Comparison of ENCODE assay signal across 8 cellular contexts in genomic region chr20:49750611-49751396, GRCh38. TPM values are rescaled to one million over a fixed set of nuclear protein-coding genes. Genes with fewer than 3 reads are reported as not detected.
DNase-seq lines count a peak whose midpoint lies in the region; ATAC-seq and TF ChIP-seq lines count a peak whose summit lies in the region.

No MANE protein-coding gene starts in this region.

- TF ChIP-seq CTCF in MM.1S (IDR thresholded peaks at IDR 0.05; ENCODE audit: low read length) = no peak
- TF ChIP-seq CTCF in CD4-positive, alpha-beta T cell (IDR thresholded peaks at IDR 0.05) = no peak

- H3F3A ChIP-seq in MM.1S (ENCODE audit: insufficient read depth, low read length) = peaks cover 30% of the 10 kb centered on the region

- no peaks in the 10 kb centered on the region for H3K27me3 ChIP-seq in MM.1S (replicated peaks; ENCODE audit: insufficient read depth, low read length)
- H3K27me3 ChIP-seq in CD4-positive, alpha-beta T cell (ENCODE audit: control insufficient read depth, insufficient read depth, low read length) = peaks cover 3% of the 10 kb centered on the region

- H2AFZ ChIP-seq in MM.1S (ENCODE audit: low read length) = peak overlapping the region; percentile 76

- H4K20me1 ChIP-seq in MM.1S (ENCODE audit: insufficient read depth, low read length) = no peaks in the 10 kb centered on the region

- ATAC-seq in GM18511 (IDR thresholded peaks at IDR 0.05; ENCODE audit: unreplicated experiment) (peak; percentile 84), GM21717 (IDR thresholded peaks at IDR 0.05; ENCODE audit: unreplicated experiment) (peak; percentile 51), HG03565 (IDR thresholded peaks at IDR 0.05; ENCODE audit: unreplicated experiment) (no peak)
- no peak for ATAC-seq in CD4-positive, alpha-beta T cell (ENCODE audit: poor library complexity)

- H3K79me2 ChIP-seq in MM.1S (ENCODE audit: low read length) = no peaks in the 10 kb centered on the region

- no peaks in the 10 kb centered on the region for H3K9me3 Mint-ChIP-seq in CD4-positive, alpha-beta T cell

- peaks cover 36% of the 10 kb centered on the region for H3K27me3 Mint-ChIP-seq in CD4-positive, alpha-beta T cell

- peak overlapping the region; percentile 75 for H3K9ac ChIP-seq in MM.1S (ENCODE audit: low read length)

- no peaks in the 10 kb centered on the region for H3K9me3 ChIP-seq in MM.1S (replicated peaks; ENCODE audit: insufficient read depth, low read length)
- no peaks in the 10 kb centered on the region for H3K9me3 ChIP-seq in CD4-positive, alpha-beta T cell (ENCODE audit: control insufficient read depth, low read length)

- CTCF ChIA-PET in CD4-positive, alpha-beta T cell (lab: Charles Lee) = interaction anchor here (0.7 kb wide), 1 partner anchor 164 kb away, joined by 3 read pairs; no protein-coding TSS in a partner anchor

- intact Hi-C loops in CD4-positive, alpha-beta T cell (cut with DNase I, micrococcal nuclease) = no loop called here

- POLR2A ChIA-PET in CD4-positive, alpha-beta T cell (lab: Charles Lee) = no interaction called here

- DNase-seq in MM.1S = peak; percentile 96
- DNase-seq in myocyte (ENCODE audit: low read depth) = peak; percentile 79
- DNase-seq in activated T-cell treated with anti-CD3 and anti-CD28 coated beads, Interleukin-2, amount 50 U/mL, for 48 hours = no peak
- no peak for DNase-seq in NCI-H2081 treated with DMSO at 0.1 percent for 48 hours (lab: John Stamatoyannopoulos, UW)
- no peak for DNase-seq in CD4-positive, alpha-beta T cell

- peaks cover 7% of the 10 kb centered on the region for H3K4me1 Mint-ChIP-seq in CD4-positive, alpha-beta T cell (ENCODE audit: low read depth)

- H3K27ac Mint-ChIP-seq in CD4-positive, alpha-beta T cell = no peak overlapping the region

- no peak overlapping the region for H3K4me3 Mint-ChIP-seq in CD4-positive, alpha-beta T cell

- no peaks in the 10 kb centered on the region for H3K36me3 Mint-ChIP-seq in CD4-positive, alpha-beta T cell (ENCODE audit: low read depth)

- H3K4me3 ChIP-seq in MM.1S (ENCODE audit: low read length) = peak overlapping the region; percentile 54

- H3K4me1 ChIP-seq in MM.1S (ENCODE audit: low read length) = peaks cover 34% of the 10 kb centered on the region

- peak overlapping the region; percentile 95 for H3K4me2 ChIP-seq in MM.1S (ENCODE audit: low read depth, low read length)

- H3K27ac ChIP-seq in MM.1S (ENCODE audit: low read length) = peak overlapping the region; percentile 96
- no peak overlapping the region for H3K27ac ChIP-seq in CD4-positive, alpha-beta T cell (ENCODE audit: low read depth, low read length)

- no peaks in the 10 kb centered on the region for H3K36me3 ChIP-seq in MM.1S (replicated peaks; ENCODE audit: insufficient read depth, low read length)

- no peaks in the 10 kb centered on the region for H3K9me2 ChIP-seq in MM.1S (replicated peaks; ENCODE audit: insufficient read depth, low read length)

RNA-seq across cellular contexts. Expression of gene B4GALT5, which starts 37.1 kb away (rescaled TPM):
- 35.8 and 37.3 TPM in 2 replicates for total RNA-seq in myocyte
- polyA plus RNA-seq in myocyte (2012) = 28.1 TPM
- total RNA-seq in CD4-positive, alpha-beta T cell = 1 to 10 TPM; 3.1 to 3.2 TPM

Comparison
In these comparisons a context has a peak if more than half of its experiments do, and no peak if none do; other contexts are left out.
1. ATAC-seq: peak in GM18511 (single experiment) and GM21717 (single experiment); none in CD4-positive, alpha-beta T cell (single experiment) and HG03565 (single experiment).
2. DNase-seq: peak in MM.1S (single experiment) and myocyte (single experiment); none in activated T-cell treated with anti-CD3 and anti-CD28 coated beads, Interleukin-2, amount 50 U/mL, for 48 hours (0 of 2), NCI-H2081 treated with DMSO at 0.1 percent for 48 hours (single experiment) and CD4-positive, alpha-beta T cell (0 of 10).